23 cellular contexts compared by ENCODE assay signal in the genomic region with DNA sequence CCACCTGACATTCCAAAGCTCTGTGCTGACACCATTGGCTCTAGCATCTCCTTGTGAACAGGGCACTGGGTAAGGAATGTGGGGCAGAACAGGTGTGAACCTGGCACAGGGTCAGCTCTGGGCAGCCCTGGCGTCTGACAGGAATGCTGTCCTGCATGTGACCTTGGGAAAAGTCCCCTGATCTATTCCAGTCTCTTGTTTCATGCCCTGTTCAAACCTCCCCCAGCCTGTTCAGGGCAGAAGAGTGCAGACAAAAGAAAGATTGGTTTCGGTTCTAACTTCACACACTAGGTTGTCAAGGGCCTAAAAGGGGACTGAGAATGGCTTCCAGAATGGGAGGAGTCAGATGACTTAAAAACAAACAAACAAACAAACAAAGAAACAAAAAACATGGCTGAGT. TPM values are rescaled to one million over a fixed set of nuclear protein-coding genes. Genes with fewer than 3 reads are reported as not detected.
"Had no signal": no experiment of that assay in that cellular context is flagged by ENCODE, and none has a peak within 500 bp of the region (broad histone marks: within the 10 kb centered on the region; RNA-seq: fewer than 3 reads in every experiment).

No MANE protein-coding gene starts in this region.

- H3K36me3 Mint-ChIP-seq: activated naive CD4-positive, alpha-beta T cell treated with anti-CD3 and anti-CD28 coated beads, Interleukin-2, amount 10 ng/mL, durations not matched to agents 7 days and 5 days; natural killer cell treated with Interleukin-12 subunit alpha and Interleukin-12 subunit beta and Interleukin-15 and Interleukin-18, amount 100 ng/mL, for 72 hours; stimulated activated memory B cell treated with anti-CD40 and anti-IgM and Interleukin-4, amounts not matched to agents 10 μg/mL and 1 μg/mL and 100 μg/mL, for 72 hours had no signal

- H3K4me3 ChIP-seq: coronary artery, heart left ventricle, right lobe of liver had no signal

- H3K36me3 ChIP-seq: brain microvascular endothelial cell, heart left ventricle, right lobe of liver had no signal

- H3K4me1 ChIP-seq: right lobe of liver had no signal

- H3K9me3 Mint-ChIP-seq: activated naive CD4-positive, alpha-beta T cell treated with anti-CD3 and anti-CD28 coated beads, Interleukin-2, amount 10 ng/mL, durations not matched to agents 7 days and 5 days; activated naive CD8-positive, alpha-beta T cell treated with anti-CD3 and anti-CD28 coated beads, Interleukin-2, amount 50 U/mL, for 24 hours; central memory CD8-positive, alpha-beta T cell; natural killer cell treated with Interleukin-12 subunit alpha and Interleukin-12 subunit beta and Interleukin-15 and Interleukin-18, amount 100 ng/mL, for 72 hours; stimulated activated memory B cell treated with anti-CD40 and anti-IgM and Interleukin-4, amounts not matched to agents 10 μg/mL and 1 μg/mL and 100 μg/mL, for 72 hours; T-helper 1 cell treated with Interleukin-12 subunit alpha and Interleukin-12 subunit beta and Interleukin-4 antibody, amounts not matched to agents 30 μg/mL and 1 μg/mL, for 36 hours had no signal

- ATAC-seq: activated CD4-positive, CD25-positive, alpha-beta regulatory T cell treated with anti-CD3 and anti-CD28 coated beads, Interleukin-2, amount 50 U/mL, for 24 hours; activated naive CD8-positive, alpha-beta T cell treated with anti-CD3 and anti-CD28 coated beads, Interleukin-2, amount 50 U/mL, for 24 hours; left ventricle myocardium superior; natural killer cell treated with Interleukin-12 subunit alpha and Interleukin-12 subunit beta and Interleukin-15 and Interleukin-18, amount 100 ng/mL, for 72 hours; stimulated activated memory B cell treated with anti-CD40 and anti-IgM and Interleukin-4, amounts not matched to agents 10 μg/mL and 1 μg/mL and 100 μg/mL, for 72 hours had no signal

- DNase-seq: activated CD8-positive, alpha-beta memory T cell treated with anti-CD3 and anti-CD28 coated beads for 24 hours; activated CD8-positive, alpha-beta memory T cell treated with anti-CD3 and anti-CD28 coated beads, Interleukin-2, amount 50 U/mL, for 48 hours; activated effector memory CD4-positive, alpha-beta T cell treated with Interleukin-2 at 50 U/mL for 16 hours; activated naive CD4-positive, alpha-beta T cell treated with anti-CD3 and anti-CD28 coated beads, Interleukin-2, amount 10 ng/mL, durations not matched to agents 7 days and 5 days; activated naive CD8-positive, alpha-beta T cell treated with anti-CD3 and anti-CD28 coated beads, Interleukin-2, amount 50 U/mL, for 24 hours; activated T-cell treated with anti-CD3 and anti-CD28 coated beads, Interleukin-2, amount 50 U/mL, for 48 hours; anterior cingulate cortex; brain microvascular endothelial cell; heart left ventricle; left ventricle myocardium superior; mesendoderm; occipital lobe; right lobe of liver; stimulated activated CD4-positive, alpha-beta T cell treated with anti-CD3 and anti-CD28 coated beads, Interleukin-4, amount 100 ng/mL, for 4 hours had no signal

- H3K27ac Mint-ChIP-seq: activated naive CD4-positive, alpha-beta T cell treated with anti-CD3 and anti-CD28 coated beads, Interleukin-2, amount 10 ng/mL, durations not matched to agents 7 days and 5 days; activated naive CD8-positive, alpha-beta T cell treated with anti-CD3 and anti-CD28 coated beads, Interleukin-2, amount 50 U/mL, for 24 hours; natural killer cell treated with Interleukin-12 subunit alpha and Interleukin-12 subunit beta and Interleukin-15 and Interleukin-18, amount 100 ng/mL, for 72 hours; stimulated activated memory B cell treated with anti-CD40 and anti-IgM and Interleukin-4, amounts not matched to agents 10 μg/mL and 1 μg/mL and 100 μg/mL, for 72 hours; T-helper 1 cell treated with Interleukin-12 subunit alpha and Interleukin-12 subunit beta and Interleukin-4 antibody, amounts not matched to agents 30 μg/mL and 1 μg/mL, for 36 hours had no signal

- H3K9me3 ChIP-seq: heart left ventricle, right lobe of liver had no signal

- H3K4me1 Mint-ChIP-seq: activated naive CD4-positive, alpha-beta T cell treated with anti-CD3 and anti-CD28 coated beads, Interleukin-2, amount 10 ng/mL, durations not matched to agents 7 days and 5 days; activated naive CD8-positive, alpha-beta T cell treated with anti-CD3 and anti-CD28 coated beads, Interleukin-2, amount 50 U/mL, for 24 hours; central memory CD8-positive, alpha-beta T cell had no signal

- H3K27me3 ChIP-seq: brain microvascular endothelial cell, heart left ventricle, right lobe of liver had no signal

- FAIRE-seq: endometrium, frontal cortex had no signal

- H3K4me3 Mint-ChIP-seq: activated naive CD4-positive, alpha-beta T cell treated with anti-CD3 and anti-CD28 coated beads, Interleukin-2, amount 10 ng/mL, durations not matched to agents 7 days and 5 days; activated naive CD8-positive, alpha-beta T cell treated with anti-CD3 and anti-CD28 coated beads, Interleukin-2, amount 50 U/mL, for 24 hours; central memory CD8-positive, alpha-beta T cell; natural killer cell treated with Interleukin-12 subunit alpha and Interleukin-12 subunit beta and Interleukin-15 and Interleukin-18, amount 100 ng/mL, for 72 hours; stimulated activated memory B cell treated with anti-CD40 and anti-IgM and Interleukin-4, amounts not matched to agents 10 μg/mL and 1 μg/mL and 100 μg/mL, for 72 hours; T-helper 1 cell treated with Interleukin-12 subunit alpha and Interleukin-12 subunit beta and Interleukin-4 antibody, amounts not matched to agents 30 μg/mL and 1 μg/mL, for 36 hours had no signal

- H3K27ac ChIP-seq: brain microvascular endothelial cell, coronary artery, heart left ventricle, right lobe of liver had no signal

RNA-seq across cellular contexts. Expression of a gene that starts 37.8 kb away (rescaled TPM):
- total RNA-seq: natural killer cell treated with Interleukin-12 subunit alpha and Interleukin-12 subunit beta and Interleukin-15 and Interleukin-18, amount 100 ng/mL, for 72 hours; pulmonary artery endothelial cell had no signal
